10 cellular contexts compared by ENCODE assay signal in genomic region chr22:45449442-45449841, GRCh38. TPM values are rescaled to one million over a fixed set of nuclear protein-coding genes. Genes with fewer than 3 reads are reported as not detected.
"Had no signal": no experiment of that assay in that cellular context is flagged by ENCODE, and none has a peak within 500 bp of the region (broad histone marks: within the 10 kb centered on the region; RNA-seq: fewer than 3 reads in every experiment).

No MANE protein-coding gene starts in this region.

RNA-seq across cellular contexts. Expression of gene RIBC2, which starts 35.9 kb away (rescaled TPM):
- total RNA-seq: left ventricle myocardium superior, occipital lobe, psoas muscle had no signal

RNA-seq across cellular contexts. Expression of gene SMC1B, which starts 36.0 kb away (rescaled TPM):
- total RNA-seq: heart left ventricle, left ventricle myocardium superior, lung, mesothelial cell of epicardium, osteocyte, posterior vena cava, psoas muscle, smooth muscle cell, tibial nerve had no signal
- polyA plus RNA-seq: heart left ventricle, psoas muscle had no signal
